In the genomic region with DNA sequence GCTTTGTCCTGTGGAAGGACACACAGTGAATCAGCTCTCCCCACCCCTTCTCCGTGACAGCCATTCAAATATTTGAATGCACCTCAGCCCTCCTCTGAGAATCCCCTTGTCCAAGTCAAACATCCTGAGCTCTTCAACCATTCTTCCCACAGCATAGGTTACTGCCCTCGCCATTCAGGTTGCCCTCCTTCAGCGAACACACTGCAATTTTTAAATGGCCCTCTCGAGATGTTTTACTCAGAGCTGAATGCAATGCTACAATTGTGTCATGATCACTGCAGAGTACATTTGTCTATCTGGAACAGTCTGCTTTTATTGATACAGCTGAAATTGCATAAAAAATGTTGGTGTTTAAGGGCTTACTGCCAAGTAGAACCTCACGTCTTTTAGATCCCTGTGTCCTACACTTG, we compare ENCODE assay signal across 13 cellular contexts. TPM values are rescaled to one million over a fixed set of nuclear protein-coding genes. Genes with fewer than 3 reads are reported as not detected.
DNase-seq lines count a peak whose midpoint lies in the region; ATAC-seq, FAIRE-seq and TF ChIP-seq lines count a peak whose summit lies in the region.
"Had no signal": no experiment of that assay in that cellular context is flagged by ENCODE, and none has a peak within 500 bp of the region (broad histone marks: within the 10 kb centered on the region; RNA-seq: fewer than 3 reads in every experiment).

No MANE protein-coding gene starts in this region.

- H3K27ac ChIP-seq in K562 (ENCODE audit: extremely low read depth, low read depth, low read length) (no peak overlapping the region), prostate gland (peak overlapping the region; percentile 62 to 70)
- H3K27ac ChIP-seq: C4-2B had no signal

- H3K4me2 ChIP-seq in Loucy (ENCODE audit: low read depth, low read length, poor library complexity, severe bottlenecking) (peak overlapping the region; percentile 45), K562 (ENCODE audit: insufficient read depth, low read length) (peak overlapping the region; percentile 13; the same call in 1 of the 2 replicates)

- H3K27me3 ChIP-seq in Loucy (ENCODE audit: insufficient read depth, low read length, poor library complexity, severe bottlenecking) (no peaks in the 10 kb centered on the region), K562 (ENCODE audit: control insufficient read depth in 2 of 2, insufficient read depth in 2 of 2, low read length in 2 of 2) (no peaks in the 10 kb centered on the region), prostate gland (replicated peaks; ENCODE audit: insufficient read depth) (no peaks in the 10 kb centered on the region)

- no peaks in the 10 kb centered on the region for H3K9me1 ChIP-seq in K562 (ENCODE audit: control insufficient read depth, insufficient read depth, low read length)

- ATAC-seq in K562, result peak; percentile 55
- ATAC-seq in GM19324 (IDR thresholded peaks at IDR 0.05; ENCODE audit: low FRiP score, unreplicated experiment), result no peak
- ATAC-seq: stimulated activated effector memory CD8-positive, alpha-beta T cell treated with anti-CD3 and anti-CD28 coated beads, Interleukin-12 subunit alpha, Interleukin-12 subunit beta, amount 100 ng/mL, for 72 hours had no signal

- H3K4me3 ChIP-seq in Loucy (ENCODE audit: low read length, poor library complexity, severe bottlenecking) (no peak overlapping the region), K562 (no peak overlapping the region), prostate gland (no peak overlapping the region)

- H3K36me3 ChIP-seq in Loucy (ENCODE audit: insufficient read depth, low read length) (no peaks in the 10 kb centered on the region), K562 (ENCODE audit: control insufficient read depth, insufficient read depth, low read length) (no peaks in the 10 kb centered on the region), prostate gland (no peaks in the 10 kb centered on the region)

- POLR2A ChIA-PET in K562 (lab: Yijun Ruan, JAX), result interaction anchor here (0.8 to 6.6 kb wide), 4 partner anchors 13 to 36 kb away, joined by 3 to 58 read pairs (median 6); no protein-coding TSS in a partner anchor

- no peak for TF ChIP-seq POLR2A in K562 (conservative IDR thresholded peaks at IDR 0.05)
- no peak for TF ChIP-seq POLR2A in prostate gland (IDR thresholded peaks at IDR 0.05)

- peak; percentile 33 for DNase-seq in NCI-H2196 (lab: John Stamatoyannopoulos, UW; ENCODE audit: unreplicated experiment)
- no peak for DNase-seq in K562 (ENCODE audit: extremely low read depth in 1 of 4, low spot score in 3 of 4)
- DNase-seq in prostate gland (ENCODE audit: low spot score), result no peak
- DNase-seq in NCI-H2171 (lab: John Stamatoyannopoulos, UW), result no peak
- no peak for DNase-seq in midbrain (lab: John Stamatoyannopoulos, UW)
- DNase-seq: activated naive CD4-positive, alpha-beta T cell treated with anti-CD3 and anti-CD28 coated beads for 36 hours; OCI-M1; stimulated activated CD4-positive, alpha-beta T cell treated with anti-CD3 and anti-CD28 coated beads, Interleukin-4, amount 100 ng/mL, for 4 hours had no signal

- intact Hi-C loops in K562 (cut with micrococcal nuclease), result no loop called here
- intact Hi-C loops in prostate gland (cut with DNase I), result no loop called here

- H3K4me1 ChIP-seq in Loucy (ENCODE audit: insufficient read depth, low read length, poor library complexity, severe bottlenecking), result peaks cover 25% of the 10 kb centered on the region
- H3K4me1 ChIP-seq in K562 (replicated peaks in 1 of 2; ENCODE audit: control insufficient read depth in 2 of 2, insufficient read depth in 2 of 2, low read length in 2 of 2), result peaks cover 0 to 3% of the 10 kb centered on the region in 2 experiments; a peak in 1 of 5 replicates
- peaks cover 13% of the 10 kb centered on the region for H3K4me1 ChIP-seq in prostate gland (replicated peaks)

- H4K20me1 ChIP-seq in Loucy (ENCODE audit: insufficient read depth, low read length, poor library complexity, severe bottlenecking), result no peaks in the 10 kb centered on the region
- H4K20me1 ChIP-seq in K562 (replicated peaks; ENCODE audit: control insufficient read depth, insufficient read depth, low read length), result no peaks in the 10 kb centered on the region

- FAIRE-seq in K562 (lab: Jason Lieb, UNC), result no peak
- FAIRE-seq: endometrium had no signal

- H2AFZ ChIP-seq in Loucy (ENCODE audit: low read length) (no peak overlapping the region), K562 (ENCODE audit: low read depth, low read length) (peak overlapping the region; percentile 77)

- in situ Hi-C loops in K562 (cut with MboI), result no loop called here

- no peak for TF ChIP-seq RAD21 in K562 (CRISPR knock-in tag; conservative IDR thresholded peaks at IDR 0.05 in 1 of 2, IDR thresholded peaks at IDR 0.05 in 1 of 2)

- TF ChIP-seq CTCF in Loucy (conservative IDR thresholded peaks at IDR 0.05; ENCODE audit: low read length), result no peak
- TF ChIP-seq CTCF in K562 (IDR thresholded peaks at IDR 0.05 in 2 of 3, conservative IDR thresholded peaks at IDR 0.05 in 1 of 3; ENCODE audit: insufficient read depth in 2 of 3, low read depth in 1 of 3, low read length in 3 of 3), result no peak
- TF ChIP-seq CTCF in prostate gland (IDR thresholded peaks at IDR 0.05), result no peak

- no TSS peak for BruUV-seq in K562 (replicated peaks; lab: Mats Ljungman, UMichigan)

- H3K9ac ChIP-seq in Loucy (ENCODE audit: low read depth, low read length, poor library complexity, severe bottlenecking), result no peak overlapping the region
- H3K9ac ChIP-seq in K562 (ENCODE audit: insufficient read depth in 1 of 2, low read depth in 2 of 2, low read length in 2 of 2), result no peak overlapping the region

- H3K9me3 ChIP-seq in Loucy (ENCODE audit: insufficient read depth, low read depth, low read length), result no peaks in the 10 kb centered on the region
- H3K9me3 ChIP-seq in K562 (replicated peaks; ENCODE audit: control insufficient read depth, insufficient read depth, low read depth, low read length), result no peaks in the 10 kb centered on the region
- no peaks in the 10 kb centered on the region for H3K9me3 ChIP-seq in prostate gland

- H3K79me2 ChIP-seq in Loucy (ENCODE audit: insufficient read depth, low read length), result no peaks in the 10 kb centered on the region
- H3K79me2 ChIP-seq in K562 (ENCODE audit: control insufficient read depth, insufficient read depth, low read length), result no peaks in the 10 kb centered on the region

- CTCF ChIA-PET in K562 (lab: Yijun Ruan, JAX; ENCODE audit: low intra/inter-chr PET ratio), result no interaction called here

- 46% methylated on average over 5 of the region's 5 CpGs for WGBS in K562 (ENCODE audit: insufficient coverage, low coverage, missing lambda C conversion rate)
- 50% methylated on average over 5 of the region's 5 CpGs for WGBS in prostate gland

- TF ChIP-seq EP300 in K562 (IDR thresholded peaks at IDR 0.05; ENCODE audit: low read length), result no peak

- H3F3A ChIP-seq in Loucy (ENCODE audit: low read depth), result no peaks in the 10 kb centered on the region

- H3K9me2 ChIP-seq in Loucy (replicated peaks; ENCODE audit: low read depth, low read length), result no peaks in the 10 kb centered on the region

TF ChIP-seq in K562, 482 proteins besides CTCF, POLR2A, EP300 and RAD21 (continues in another document):
- TF ChIP-seq KDM2B (CRISPR knock-in tag; IDR thresholded peaks at IDR 0.05) (no peak), FOXJ2 (tag; IDR thresholded peaks at IDR 0.05) (no peak), TOE1 (IDR thresholded peaks at IDR 0.05; ENCODE audit: borderline replicate concordance) (no peak), TOE1 (CRISPR knock-in tag; IDR thresholded peaks at IDR 0.05; ENCODE audit: borderline replicate concordance, low read depth) (no peak), NRF1 (conservative IDR thresholded peaks at IDR 0.05 in 1 of 2, IDR thresholded peaks at IDR 0.05 in 1 of 2) (no peak), FOXP1 (CRISPR knock-in tag; IDR thresholded peaks at IDR 0.05) (no peak)

RNA-seq across cellular contexts. Expression of gene SLC2A12, which starts 48.9 kb away (rescaled TPM):
- 3.6 TPM in 2 replicates for total RNA-seq in K562 (2011; cell fraction: chromatin; rRNA removed; ENCODE audit: low replicate concordance)
- 2.8 and 3.2 TPM in 2 replicates for total RNA-seq in K562 (2011; cell fraction: nucleolus; rRNA removed)
- total RNA-seq in K562 (2011; cell fraction: nucleoplasm; rRNA removed), result 3.3 and 4.0 TPM in 2 replicates
- 0.29 and 0.54 TPM in 2 replicates for total RNA-seq in K562 (2014; rRNA removed)
- total RNA-seq in K562 (2014; rRNA removed; fragmentation: Illumina TruSeq; extraction: Trizol), result 0.65 and 1.1 TPM in 2 replicates
- total RNA-seq in K562 (2015; rRNA removed; fragmentation: Illumina TruSeq; extraction: Trizol), result 0.47 and 0.57 TPM in 2 replicates
- 0.44 and 0.56 TPM in 2 replicates for total RNA-seq in K562 (2021)
- polyA plus RNA-seq in K562 (2011; rRNA removed), result 0.35 and 2.7 TPM in 2 replicates
- polyA plus RNA-seq in K562 (2011; cell fraction: cytosol; rRNA removed), result 0.16 and 0.81 TPM in 2 replicates
- 0.28 and 1.4 TPM in 2 replicates for polyA plus RNA-seq in K562 (2011; cell fraction: nucleus; rRNA removed)
- polyA plus RNA-seq in K562 (2012), result 0.59 and 0.66 TPM in 2 replicates
- 0.54 and 0.97 TPM in 2 replicates for polyA plus RNA-seq in K562 (2014; fragmentation: Illumina TruSeq; extraction: Trizol)
- polyA plus RNA-seq in K562 (2014; fragmentation: Nextera tagmentation; extraction: Ambion mirVana), result under 1 TPM; 0.10 to 0.14 TPM
- 0.42 and 0.58 TPM in 2 replicates for polyA plus RNA-seq in K562 (2014; rRNA removed)
- 0.54 and 3.7 TPM in 2 replicates for polyA minus RNA-seq in K562 (2011; rRNA and poly(A)+ RNA removed)
- polyA minus RNA-seq in K562 (2011; cell fraction: cytosol; rRNA and poly(A)+ RNA removed), result 0.36 and 0.95 TPM in 2 replicates
- 0.44 and 1.9 TPM in 2 replicates for polyA minus RNA-seq in K562 (2011; cell fraction: nucleus; rRNA and poly(A)+ RNA removed)
- total RNA-seq in prostate gland, result 10 to 100 TPM; 15.2 to 49.0 TPM

RNA-seq across cellular contexts. Expression of gene TBPL1, which starts 50.5 kb away (rescaled TPM):
- 34.2 and 47.0 TPM in 2 replicates for total RNA-seq in K562 (2011; cell fraction: chromatin; rRNA removed; ENCODE audit: low replicate concordance)
- 15.3 and 15.9 TPM in 2 replicates for total RNA-seq in K562 (2011; cell fraction: nucleolus; rRNA removed)
- total RNA-seq in K562 (2011; cell fraction: nucleoplasm; rRNA removed), result 30.6 and 43.0 TPM in 2 replicates
- total RNA-seq in K562 (2014; rRNA removed) (78.1 and 103 TPM in 2 replicates), K562 (2014; rRNA removed; fragmentation: Illumina TruSeq; extraction: Trizol) (130 and 152 TPM in 2 replicates), K562 (2015; rRNA removed; fragmentation: Illumina TruSeq; extraction: Trizol) (93.9 and 100 TPM in 2 replicates), K562 (2021) (117 and 122 TPM in 2 replicates), prostate gland (10 to 100 TPM; 27.7 to 30.8 TPM)
- polyA plus RNA-seq in K562 (2011; rRNA removed) (97.4 and 152 TPM in 2 replicates), K562 (2014; fragmentation: Illumina TruSeq; extraction: Trizol) (99.2 and 119 TPM in 2 replicates), K562 (2014; fragmentation: Nextera tagmentation; extraction: Ambion mirVana) (100 to 1,000 TPM; 107 to 147 TPM), K562 (2014; rRNA removed) (105 and 172 TPM in 2 replicates)
- 36.3 and 53.2 TPM in 2 replicates for polyA plus RNA-seq in K562 (2011; cell fraction: cytosol; rRNA removed)
- 72.5 and 93.1 TPM in 2 replicates for polyA plus RNA-seq in K562 (2011; cell fraction: nucleus; rRNA removed)
- 112 and 178 TPM in 2 replicates for polyA plus RNA-seq in K562 (2012)
- 67.4 and 91.3 TPM in 2 replicates for polyA minus RNA-seq in K562 (2011; rRNA and poly(A)+ RNA removed)
- 29.2 and 63.0 TPM in 2 replicates for polyA minus RNA-seq in K562 (2011; cell fraction: cytosol; rRNA and poly(A)+ RNA removed)
- 16.3 and 20.2 TPM in 2 replicates for polyA minus RNA-seq in K562 (2011; cell fraction: nucleus; rRNA and poly(A)+ RNA removed)
